ENCODE assay signal across 2 cellular contexts in genomic region chr15:66588971-66589370, GRCh38.
TF ChIP-seq lines count a peak whose summit lies in the region.

No MANE protein-coding gene starts in this region.

TF ChIP-seq in HepG2, 621 proteins besides CTCF, POLR2A, EP300 and RAD21:
- TF ChIP-seq ZNF691 (CRISPR knock-in tag; IDR thresholded peaks at IDR 0.05; ENCODE audit: borderline replicate concordance, low read depth), result no peak
- peak; percentile 60; the same call in 1 of the 2 replicates for TF ChIP-seq ZNF143 (CRISPR knock-in tag; IDR thresholded peaks at IDR 0.05)
- TF ChIP-seq THAP11 (CRISPR knock-in tag; IDR thresholded peaks at IDR 0.05), result peak; percentile 43; the same call in 1 of the 2 replicates
- no peak for TF ChIP-seq THAP8 (CRISPR knock-in tag; IDR thresholded peaks at IDR 0.05; ENCODE audit: borderline replicate concordance)

TF ChIP-seq in WTC11, 78 proteins besides CTCF, POLR2A, EP300 and RAD21:
- TF ChIP-seq ZNF281 (CRISPR knock-in tag; IDR thresholded peaks at IDR 0.05) (no peak), OVOL2 (CRISPR knock-in tag; IDR thresholded peaks at IDR 0.05; ENCODE audit: borderline replicate concordance) (no peak), ATF3 (CRISPR knock-in tag; conservative IDR thresholded peaks at IDR 0.05) (no peak), E2F5 (CRISPR knock-in tag; IDR thresholded peaks at IDR 0.05) (no peak), SP1 (CRISPR knock-in tag; conservative IDR thresholded peaks at IDR 0.05) (no peak), JUN (CRISPR knock-in tag; IDR thresholded peaks at IDR 0.05) (no peak), USF2 (CRISPR knock-in tag; IDR thresholded peaks at IDR 0.05) (peak; percentile 86), ZBTB21 (CRISPR knock-in tag; IDR thresholded peaks at IDR 0.05; ENCODE audit: borderline replicate concordance) (no peak), NFYB (CRISPR knock-in tag; conservative IDR thresholded peaks at IDR 0.05; ENCODE audit: low read depth) (no peak), TCF7 (CRISPR knock-in tag; IDR thresholded peaks at IDR 0.05; ENCODE audit: low read depth) (no peak), USF1 (CRISPR knock-in tag; IDR thresholded peaks at IDR 0.05) (peak; percentile 83), ELF4 (CRISPR knock-in tag; IDR thresholded peaks at IDR 0.05; ENCODE audit: low read depth) (no peak), ETV6 (CRISPR knock-in tag; IDR thresholded peaks at IDR 0.05) (peak; percentile 16; the same call in 1 of the 2 replicates), MAX (CRISPR knock-in tag; IDR thresholded peaks at IDR 0.05) (no peak), CBFB (CRISPR knock-in tag; IDR thresholded peaks at IDR 0.05; ENCODE audit: low read depth) (no peak), ZNF219 (CRISPR knock-in tag; IDR thresholded peaks at IDR 0.05; ENCODE audit: borderline replicate concordance) (no peak), ZNF532 (CRISPR knock-in tag; IDR thresholded peaks at IDR 0.05; ENCODE audit: borderline replicate concordance) (no peak), GABPB1 (CRISPR knock-in tag; IDR thresholded peaks at IDR 0.05) (no peak), GRHL2 (CRISPR knock-in tag; IDR thresholded peaks at IDR 0.05; ENCODE audit: insufficient replicate concordance, severe bottlenecking) (no peak), FOXK1 (CRISPR knock-in tag; IDR thresholded peaks at IDR 0.05) (no peak), AR (CRISPR knock-in tag; IDR thresholded peaks at IDR 0.05) (no peak), PRRX2 (CRISPR knock-in tag; IDR thresholded peaks at IDR 0.05) (no peak)
